ENCODE assay signal across 9 cellular contexts in the genomic region with DNA sequence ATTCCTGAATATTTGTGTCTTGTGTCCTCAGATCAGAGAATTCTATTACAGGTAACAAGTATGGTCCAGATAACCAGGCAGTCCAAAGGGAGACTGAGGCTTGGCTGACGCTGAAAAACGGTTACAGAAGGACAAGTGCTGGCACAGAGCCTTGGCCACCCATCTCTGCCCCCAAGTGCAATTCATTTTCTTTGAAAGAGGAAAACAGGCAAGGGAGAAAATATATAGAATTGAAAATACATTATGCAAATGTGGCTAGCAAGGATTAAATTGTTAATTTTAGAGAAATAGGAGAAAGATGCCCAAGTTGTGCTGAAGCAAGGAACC. TPM values are rescaled to one million over a fixed set of nuclear protein-coding genes. Genes with fewer than 3 reads are reported as not detected.
DNase-seq lines count a peak whose midpoint lies in the region; ATAC-seq and TF ChIP-seq lines count a peak whose summit lies in the region.
"Had no signal": no experiment of that assay in that cellular context is flagged by ENCODE, and none has a peak within 500 bp of the region (broad histone marks: within the 10 kb centered on the region; RNA-seq: fewer than 3 reads in every experiment).

No MANE protein-coding gene starts in this region.

- peak overlapping the region; percentile 93 to 96 (median 96) for H3K4me3 Mint-ChIP-seq in nephron

- peak overlapping the region; percentile 52 for H3K27ac ChIP-seq in AG04450 (ENCODE audit: low read depth, low read length)
- H3K27ac ChIP-seq in coronary artery: peak overlapping the region; percentile 96 to 97
- H3K27ac ChIP-seq: epithelial cell of prostate had no signal

- no peaks in the 10 kb centered on the region for H3K27me3 ChIP-seq in AG04450 (ENCODE audit: control insufficient read depth, insufficient read depth, low read length)

- H3K4me3 ChIP-seq in AG04450 (ENCODE audit: low read depth, low read length) (peak overlapping the region; percentile 65), coronary artery (peak overlapping the region; percentile 83)
- H3K4me3 ChIP-seq in Jurkat, Clone E6-1 (ENCODE audit: low read length): peak overlapping the region; percentile 71

- H3K9me3 Mint-ChIP-seq in nephron: no peaks in the 10 kb centered on the region

- no peaks in the 10 kb centered on the region for H3K36me3 Mint-ChIP-seq in nephron (ENCODE audit: low read depth)

- DNase-seq in AG04450 (ENCODE audit: low read depth, low spot score): no peak
- no peak for DNase-seq in Jurkat, Clone E6-1 (ENCODE audit: low read depth, low spot score)
- no peak for DNase-seq in coronary artery (ENCODE audit: low spot score)
- no peak for DNase-seq in NCI-H2081 (lab: John Stamatoyannopoulos, UW)
- DNase-seq in NCI-H2171 treated with DMSO at 0.1 percent for 48 hours (lab: John Stamatoyannopoulos, UW): no peak

- CTCF ChIA-PET in AG04450 (lab: Charles Lee): interaction anchor here (0.8 to 2.2 kb wide), 6 partner anchors 13 to 296 kb away, joined by 3 to 13 read pairs (median 4); no protein-coding TSS in a partner anchor

- H3K9me3 ChIP-seq in AG04450 (ENCODE audit: control insufficient read depth, insufficient read depth, low read length): no peaks in the 10 kb centered on the region

- peak overlapping the region in 2 of 3 experiments; percentile 54 to 59 for H3K27ac Mint-ChIP-seq in nephron

- TF ChIP-seq CTCF in AG04450 (IDR thresholded peaks at IDR 0.05; ENCODE audit: low read depth, low read length) (no peak), coronary artery (IDR thresholded peaks at IDR 0.05) (no peak), nephron (IDR thresholded peaks at IDR 0.05; ENCODE audit: unreplicated experiment in 3 of 3) (no peak)

- peaks cover 11% of the 10 kb centered on the region for H3K27me3 Mint-ChIP-seq in nephron (ENCODE audit: low read depth)

- POLR2A ChIA-PET in AG04450 (lab: Yijun Ruan, JAX): interaction anchor here (1.0 to 1.4 kb wide), 2 partner anchors 26 to 113 kb away, joined by 4 to 5 read pairs; a partner anchor contains a TSS

- ATAC-seq in GM21528 (IDR thresholded peaks at IDR 0.05; ENCODE audit: low FRiP score, unreplicated experiment): no peak
- ATAC-seq in HG02798 (IDR thresholded peaks at IDR 0.05; ENCODE audit: poor library complexity, unreplicated experiment): no peak

- H3K4me1 Mint-ChIP-seq in nephron: peaks cover 65% of the 10 kb centered on the region

RNA-seq across cellular contexts. Expression of a gene that starts 1.2 kb away (rescaled TPM):
- 37.2 and 42.8 TPM in 2 replicates for polyA plus RNA-seq in AG04450 (2011; rRNA removed)
- 91.1 and 133 TPM in 2 replicates for polyA minus RNA-seq in AG04450 (2011; rRNA and poly(A)+ RNA removed)
- polyA plus RNA-seq in Jurkat, Clone E6-1 (2012; ENCODE audit: insufficient read depth, insufficient read length): 19.1 TPM

RNA-seq across cellular contexts. Expression of a gene that starts 29.8 kb away (rescaled TPM):
- 127 and 151 TPM in 2 replicates for polyA plus RNA-seq in AG04450 (2011; rRNA removed)
- 39.1 and 54.5 TPM in 2 replicates for polyA minus RNA-seq in AG04450 (2011; rRNA and poly(A)+ RNA removed)
- polyA plus RNA-seq in Jurkat, Clone E6-1 (2012; ENCODE audit: insufficient read depth, insufficient read length): 303 TPM
